ENCODE assay signal across 14 cellular contexts in genomic region chr3:128597900-128598299, GRCh38.
"Had no signal": no experiment of that assay in that cellular context is flagged by ENCODE, and none has a peak within 500 bp of the region (broad histone marks: within the 10 kb centered on the region; RNA-seq: fewer than 3 reads in every experiment).

No MANE protein-coding gene starts in this region.

- H3K27ac ChIP-seq: heart left ventricle, left lung, sigmoid colon had no signal

- H3K36me3 Mint-ChIP-seq: activated naive CD4-positive, alpha-beta T cell treated with anti-CD3 and anti-CD28 coated beads, Interleukin-2, amount 50 U/mL, for 24 hours; brain; natural killer cell treated with Interleukin-12 subunit alpha and Interleukin-12 subunit beta and Interleukin-15 and Interleukin-18, amount 100 ng/mL, for 72 hours had no signal

- H3K27ac Mint-ChIP-seq: activated naive CD4-positive, alpha-beta T cell treated with anti-CD3 and anti-CD28 coated beads, Interleukin-2, amount 50 U/mL, for 24 hours; brain had no signal

- ATAC-seq: heart left ventricle; left lung; stimulated activated naive CD8-positive, alpha-beta T cell treated with anti-CD3 and anti-CD28 coated beads, Interleukin-15, Interleukin-2, amounts not matched to agents 100 U/mL and 50 U/mL, for 24 hours had no signal

- H3K4me1 ChIP-seq: sigmoid colon had no signal

- H3K9me3 ChIP-seq: heart left ventricle, left lung, sigmoid colon had no signal

- DNase-seq: activated T-cell treated with anti-CD3 and anti-CD28 coated beads, Interleukin-2, amount 50 U/mL, for 1 hour; amygdala; cerebellar nuclear complex; foreskin melanocyte; heart left ventricle; islet precursor cell; left lung; occipital lobe; sigmoid colon; stimulated activated CD4-positive, alpha-beta T cell treated with anti-CD3 and anti-CD28 coated beads, Interleukin-12 subunit alpha, Interleukin-12 subunit beta, amount 100 ng/mL, for 4 hours; stimulated activated naive CD8-positive, alpha-beta T cell treated with anti-CD3 and anti-CD28 coated beads, Interleukin-15, Interleukin-2, amounts not matched to agents 100 U/mL and 50 U/mL, for 24 hours had no signal

- H3K4me3 Mint-ChIP-seq: activated naive CD4-positive, alpha-beta T cell treated with anti-CD3 and anti-CD28 coated beads, Interleukin-2, amount 50 U/mL, for 24 hours; brain; natural killer cell treated with Interleukin-12 subunit alpha and Interleukin-12 subunit beta and Interleukin-15 and Interleukin-18, amount 100 ng/mL, for 72 hours had no signal

- H3K27me3 ChIP-seq: heart left ventricle, left lung, sigmoid colon had no signal

- H3K36me3 ChIP-seq: heart left ventricle, left lung, sigmoid colon had no signal

- H3K9me3 Mint-ChIP-seq: activated naive CD4-positive, alpha-beta T cell treated with anti-CD3 and anti-CD28 coated beads, Interleukin-2, amount 50 U/mL, for 24 hours; brain; natural killer cell treated with Interleukin-12 subunit alpha and Interleukin-12 subunit beta and Interleukin-15 and Interleukin-18, amount 100 ng/mL, for 72 hours had no signal

- H3K4me3 ChIP-seq: heart left ventricle, left lung, sigmoid colon had no signal

- H3K27me3 Mint-ChIP-seq: activated naive CD4-positive, alpha-beta T cell treated with anti-CD3 and anti-CD28 coated beads, Interleukin-2, amount 50 U/mL, for 24 hours; brain; natural killer cell treated with Interleukin-12 subunit alpha and Interleukin-12 subunit beta and Interleukin-15 and Interleukin-18, amount 100 ng/mL, for 72 hours had no signal
